16 cellular contexts compared by ENCODE assay signal in genomic region chr14:98819867-98820206, GRCh38.
DNase-seq lines count a peak whose midpoint lies in the region; ATAC-seq and TF ChIP-seq lines count a peak whose summit lies in the region.
"Had no signal": no experiment of that assay in that cellular context is flagged by ENCODE, and none has a peak within 500 bp of the region (broad histone marks: within the 10 kb centered on the region; RNA-seq: fewer than 3 reads in every experiment).

No MANE protein-coding gene starts in this region.

- H3K36me3 Mint-ChIP-seq in WTC11, result peaks cover 3% of the 10 kb centered on the region; the same call in 1 of the 2 replicates
- H3K36me3 Mint-ChIP-seq in progenitor cell of endocrine pancreas (ENCODE audit: insufficient read depth), result no peaks in the 10 kb centered on the region

- H3K4me3 ChIP-seq in HUES6 (ENCODE audit: low read depth, low read length) (peak overlapping the region; percentile 29), iPS-20b (ENCODE audit: low read length) (peak overlapping the region; percentile 21; the same call in 1 of the 2 replicates)

- H3K27ac Mint-ChIP-seq in WTC11, result peak overlapping the region; percentile 98
- H3K27ac Mint-ChIP-seq in progenitor cell of endocrine pancreas, result peak overlapping the region; percentile 96
- H3K27ac Mint-ChIP-seq: B cell; CD4-positive, alpha-beta memory T cell had no signal

- no peaks in the 10 kb centered on the region for H3K9me3 ChIP-seq in HUES6 (ENCODE audit: control insufficient read depth, insufficient read depth, low read depth, low read length)
- no peaks in the 10 kb centered on the region for H3K9me3 ChIP-seq in iPS-20b (ENCODE audit: insufficient read depth, low read depth, low read length)

- H3K27me3 ChIP-seq in HUES6 (ENCODE audit: control insufficient read depth, insufficient read depth, low read length) (no peaks in the 10 kb centered on the region), iPS-20b (ENCODE audit: insufficient read depth, low read length) (no peaks in the 10 kb centered on the region)

- H3K4me1 Mint-ChIP-seq in WTC11 (peaks cover 60% of the 10 kb centered on the region), progenitor cell of endocrine pancreas (ENCODE audit: low read depth) (peaks cover 29% of the 10 kb centered on the region)
- H3K4me1 Mint-ChIP-seq: B cell had no signal

- H3K4me1 ChIP-seq in HUES6 (ENCODE audit: control insufficient read depth, insufficient read depth, low read length) (peaks cover 33% of the 10 kb centered on the region), iPS-20b (ENCODE audit: insufficient read depth, low read length) (peaks cover 18% of the 10 kb centered on the region; the same call in 1 of the 2 replicates)

- POLR2A ChIA-PET in WTC11 (lab: Charles Lee), result interaction anchor here (0.7 to 1.1 kb wide), 2 partner anchors 14 to 303 kb away, joined by 3 to 5 read pairs; no protein-coding TSS in a partner anchor

- TF ChIP-seq CTCF in WTC11 (IDR thresholded peaks at IDR 0.05) (no peak), progenitor cell of endocrine pancreas (IDR thresholded peaks at IDR 0.05; ENCODE audit: unreplicated experiment) (no peak)

- CTCF ChIA-PET in WTC11 (lab: Charles Lee), result interaction anchor here (0.6 to 1.6 kb wide), 3 partner anchors 55 to 215 kb away, joined by 3 to 5 read pairs (median 4); no protein-coding TSS in a partner anchor

- peaks cover 4% of the 10 kb centered on the region; the same call in 1 of the 2 replicates for H3K9me3 Mint-ChIP-seq in WTC11
- H3K9me3 Mint-ChIP-seq in progenitor cell of endocrine pancreas (ENCODE audit: low read depth), result no peaks in the 10 kb centered on the region
- H3K9me3 Mint-ChIP-seq: CD4-positive, alpha-beta memory T cell had no signal

- H3K9ac ChIP-seq in HUES6 (ENCODE audit: low read length) (peak overlapping the region; percentile 76), iPS-20b (ENCODE audit: low read depth, low read length) (peak overlapping the region; percentile 50; the same call in 1 of the 2 replicates)

- ATAC-seq in WTC11 (peak; percentile 76), GM18858 (IDR thresholded peaks at IDR 0.05; ENCODE audit: unreplicated experiment) (no peak)

- DNase-seq in WTC11 (ENCODE audit: low spot score) (no peak), progenitor cell of endocrine pancreas (ENCODE audit: low spot score, unreplicated experiment) (no peak), NCI-H146 treated with DMSO at 0.1 percent for 48 hours (lab: John Stamatoyannopoulos, UW; ENCODE audit: unreplicated experiment) (no peak), ecto neural progenitor cell (ENCODE audit: low spot score) (no peak)
- DNase-seq: CD4-positive, alpha-beta memory T cell; DND-41; GDM1; HCEC 1CT; KG1; NCI-H1694 treated with DMSO at 0.1 percent for 48 hours; NCI-H82; SHP77 treated with DMSO at 0.1 percent for 48 hours had no signal

- H3K27ac ChIP-seq in HUES6 (ENCODE audit: low read depth, low read length), result peak overlapping the region; percentile 80
- no peak overlapping the region for H3K27ac ChIP-seq in iPS-20b (ENCODE audit: low read length)

- H3K4me3 Mint-ChIP-seq in WTC11 (peak overlapping the region; percentile 26), progenitor cell of endocrine pancreas (ENCODE audit: low read depth) (no peak overlapping the region)
- H3K4me3 Mint-ChIP-seq: B cell; CD4-positive, alpha-beta memory T cell had no signal

- H3K27me3 Mint-ChIP-seq in WTC11 (ENCODE audit: low read depth) (no peaks in the 10 kb centered on the region), progenitor cell of endocrine pancreas (peaks cover 15% of the 10 kb centered on the region)
- H3K27me3 Mint-ChIP-seq: B cell had no signal

- H3K36me3 ChIP-seq in HUES6 (ENCODE audit: control insufficient read depth, insufficient read depth, low read length) (no peaks in the 10 kb centered on the region), iPS-20b (ENCODE audit: insufficient read depth, low read depth, low read length) (no peaks in the 10 kb centered on the region)

TF ChIP-seq in WTC11, 78 proteins besides CTCF, POLR2A, EP300 and RAD21:
- TF ChIP-seq FOXJ3 (CRISPR knock-in tag; IDR thresholded peaks at IDR 0.05; ENCODE audit: borderline replicate concordance), result no peak
- TF ChIP-seq ZNF281 (CRISPR knock-in tag; IDR thresholded peaks at IDR 0.05), result 0 out of 2 replicates have a peak, but pooled peaks have one; percentile 54
- no peak for TF ChIP-seq ZNF219 (CRISPR knock-in tag; IDR thresholded peaks at IDR 0.05; ENCODE audit: borderline replicate concordance)
TF ChIP-seq in WTC11: peak in this region for 1.
